ENCODE assay signal across 8 cellular contexts in the genomic region with DNA sequence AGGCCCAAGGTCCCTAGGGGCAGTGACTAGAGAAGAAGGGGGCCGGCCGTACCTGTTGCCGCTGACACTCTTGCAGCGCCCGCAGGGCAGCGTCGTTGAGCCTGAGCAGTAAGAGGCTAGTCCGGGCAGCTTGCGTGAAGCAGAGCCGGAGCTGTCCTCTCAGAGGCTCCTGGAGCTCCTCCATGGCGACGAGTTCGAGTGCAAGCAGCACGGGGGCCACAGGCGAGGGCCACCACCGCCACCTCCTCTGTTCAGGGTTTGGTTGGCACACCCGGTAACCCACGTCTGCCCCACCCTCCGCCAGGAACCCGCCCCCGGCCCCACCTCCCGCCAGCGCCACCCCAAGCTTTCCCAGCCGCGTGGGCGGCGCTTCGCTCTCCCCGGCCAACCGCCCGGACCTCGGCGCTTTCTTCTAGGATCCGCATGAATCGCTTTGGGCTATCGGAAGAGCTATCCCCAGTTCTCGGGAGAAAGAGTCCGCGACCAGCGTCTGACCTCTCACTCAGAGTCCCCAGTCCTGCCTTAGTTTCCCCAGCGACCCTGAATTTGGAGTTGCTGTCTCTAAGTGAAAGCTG. TPM values are rescaled to one million over a fixed set of nuclear protein-coding genes. Genes with fewer than 3 reads are reported as not detected.
DNase-seq lines count a peak whose midpoint lies in the region; ATAC-seq and TF ChIP-seq lines count a peak whose summit lies in the region.

A gene with protein sequence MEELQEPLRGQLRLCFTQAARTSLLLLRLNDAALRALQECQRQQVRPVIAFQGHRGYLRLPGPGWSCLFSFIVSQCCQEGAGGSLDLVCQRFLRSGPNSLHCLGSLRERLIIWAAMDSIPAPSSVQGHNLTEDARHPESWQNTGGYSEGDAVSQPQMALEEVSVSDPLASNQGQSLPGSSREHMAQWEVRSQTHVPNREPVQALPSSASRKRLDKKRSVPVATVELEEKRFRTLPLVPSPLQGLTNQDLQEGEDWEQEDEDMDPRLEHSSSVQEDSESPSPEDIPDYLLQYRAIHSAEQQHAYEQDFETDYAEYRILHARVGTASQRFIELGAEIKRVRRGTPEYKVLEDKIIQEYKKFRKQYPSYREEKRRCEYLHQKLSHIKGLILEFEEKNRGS (minus strand): TSS at position 249 of the 575 bp plus-strand sequence. CDS start 65 bp downstream, at position 184.

- no peaks in the 10 kb centered on the region for H3K79me2 ChIP-seq in smooth muscle cell (ENCODE audit: low read depth)

- CTCF ChIA-PET in HEK293T (lab: Yijun Ruan, JAX) = interaction anchor here (0.7 to 2.0 kb wide), 3 partner anchors 14 to 252 kb away, joined by 3 to 13 read pairs (median 4); a partner anchor contains a TSS

- H3K4me3 ChIP-seq in iPS-11a (ENCODE audit: low read depth, low read length) (peak within 1 kb of the TSS; percentile 70), smooth muscle cell (peak within 1 kb of the TSS; percentile 67)

- no peaks in the 10 kb centered on the region for H3K9me3 ChIP-seq in smooth muscle cell (replicated peaks; ENCODE audit: low read depth)

- peak within 1 kb of the TSS; percentile 18 for H3K9ac ChIP-seq in smooth muscle cell (ENCODE audit: low read depth)

- POLR2A ChIA-PET in HEK293T (lab: Yijun Ruan, JAX) = interaction anchor here (0.7 to 3.0 kb wide), 16 partner anchors 10 to 336 kb away, joined by 3 to 33 read pairs (median 4); a partner anchor contains a TSS

- peak; percentile 5 for TF ChIP-seq CTCF in GM10266 (IDR thresholded peaks at IDR 0.05; ENCODE audit: control insufficient read depth, insufficient read depth, low read depth, missing control alignments)
- TF ChIP-seq CTCF in smooth muscle cell (IDR thresholded peaks at IDR 0.05; ENCODE audit: borderline replicate concordance, insufficient read depth, poor library complexity, severe bottlenecking) = no peak

- WGBS in smooth muscle cell (ENCODE audit: low lambda C conversion rate) = 2% methylated on average over 34 of the region's 41 CpGs

- H3F3A ChIP-seq in smooth muscle cell (ENCODE audit: low read depth) = peaks cover 34% of the 10 kb centered on the region

- ATAC-seq in HG02588 (IDR thresholded peaks at IDR 0.05; ENCODE audit: unreplicated experiment) = peak; percentile 40

- H2AFZ ChIP-seq in smooth muscle cell (ENCODE audit: low read depth) = peak within 1 kb of the TSS; percentile 61

- H4K20me1 ChIP-seq in smooth muscle cell (ENCODE audit: low read depth) = peaks cover 15% of the 10 kb centered on the region

- H3K27ac ChIP-seq in smooth muscle cell (ENCODE audit: low read depth) = peak within 1 kb of the TSS; percentile 14

- H3K4me1 ChIP-seq in smooth muscle cell (ENCODE audit: low read depth) = peaks cover 4% of the 10 kb centered on the region

- peaks cover 6% of the 10 kb centered on the region for H3K36me3 ChIP-seq in smooth muscle cell (ENCODE audit: low read depth)

- DNase-seq in GM10266 (ENCODE audit: extremely low spot score) (peak; percentile 55), NCI-H128 (lab: John Stamatoyannopoulos, UW; ENCODE audit: unreplicated experiment) (peak; percentile 54), T-helper 2 cell (peak; percentile 52 to 82 (median 68)), astrocyte of the hippocampus (ENCODE audit: low read depth, low spot score) (peak; percentile 83), smooth muscle cell (lab: John Stamatoyannopoulos, UW; ENCODE audit: unreplicated experiment) (peak; percentile 55), HEK293T (ENCODE audit: extremely low spot score) (no peak)

- peak within 1 kb of the TSS; percentile 88 for H3K4me2 ChIP-seq in smooth muscle cell

- H3K27me3 ChIP-seq in smooth muscle cell (ENCODE audit: low read depth) = no peaks in the 10 kb centered on the region

TF ChIP-seq in HEK293T, 16 proteins besides CTCF, POLR2A, EP300 and RAD21:
- TF ChIP-seq CTBP1 (IDR thresholded peaks at IDR 0.05; ENCODE audit: borderline replicate concordance) = no peak
- TF ChIP-seq SP1 (IDR thresholded peaks at IDR 0.05) = no peak
- TF ChIP-seq, protein P1, sequence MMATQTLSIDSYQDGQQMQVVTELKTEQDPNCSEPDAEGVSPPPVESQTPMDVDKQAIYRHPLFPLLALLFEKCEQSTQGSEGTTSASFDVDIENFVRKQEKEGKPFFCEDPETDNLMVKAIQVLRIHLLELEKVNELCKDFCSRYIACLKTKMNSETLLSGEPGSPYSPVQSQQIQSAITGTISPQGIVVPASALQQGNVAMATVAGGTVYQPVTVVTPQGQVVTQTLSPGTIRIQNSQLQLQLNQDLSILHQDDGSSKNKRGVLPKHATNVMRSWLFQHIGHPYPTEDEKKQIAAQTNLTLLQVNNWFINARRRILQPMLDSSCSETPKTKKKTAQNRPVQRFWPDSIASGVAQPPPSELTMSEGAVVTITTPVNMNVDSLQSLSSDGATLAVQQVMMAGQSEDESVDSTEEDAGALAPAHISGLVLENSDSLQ (IDR thresholded peaks at IDR 0.05) = no peak
- no peak for TF ChIP-seq LEF1 (IDR thresholded peaks at IDR 0.05; ENCODE audit: borderline replicate concordance)

RNA-seq across cellular contexts. Expression of the gene that starts here (rescaled TPM):
- total RNA-seq in smooth muscle cell = 1.1 and 3.7 TPM in 2 replicates
- 0.25 and 3.2 TPM in 2 replicates for polyA plus RNA-seq in smooth muscle cell
